ENCODE assay signal across 11 cellular contexts in the genomic region with DNA sequence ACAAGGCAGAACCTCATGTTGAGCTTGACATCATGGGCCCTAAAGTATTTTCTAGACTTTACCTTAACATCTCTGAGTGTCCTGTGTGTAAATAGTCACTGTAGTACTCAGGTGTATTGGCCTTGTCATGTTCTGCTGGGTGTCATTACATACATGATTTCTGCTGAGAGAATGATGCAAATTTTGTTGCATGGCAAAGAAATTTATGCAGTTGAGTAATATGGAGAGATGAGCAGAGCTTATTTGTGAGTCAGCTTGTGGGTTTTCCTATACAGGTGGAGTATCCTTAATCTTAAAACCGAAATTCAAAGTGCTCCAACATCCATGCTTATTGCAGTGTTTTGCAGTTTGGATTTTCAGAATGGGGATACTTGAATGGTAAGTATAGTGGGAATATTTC. TPM values are rescaled to one million over a fixed set of nuclear protein-coding genes. Genes with fewer than 3 reads are reported as not detected.
DNase-seq lines count a peak whose midpoint lies in the region; ATAC-seq, FAIRE-seq and TF ChIP-seq lines count a peak whose summit lies in the region.
"Had no signal": no experiment of that assay in that cellular context is flagged by ENCODE, and none has a peak within 500 bp of the region (broad histone marks: within the 10 kb centered on the region; RNA-seq: fewer than 3 reads in every experiment).

No MANE protein-coding gene starts in this region.

- H3K9me3 ChIP-seq in esophagus muscularis mucosa (no peaks in the 10 kb centered on the region), HAP-1 (no peaks in the 10 kb centered on the region)

- H3K27ac ChIP-seq in esophagus muscularis mucosa (replicated peaks in 1 of 4): peak overlapping the region; percentile 56 to 78 (median 62)

- POLR2A ChIA-PET in GM10248 (lab: Yijun Ruan, JAX): no interaction called here

- H3K36me3 ChIP-seq in esophagus muscularis mucosa (no peaks in the 10 kb centered on the region), HAP-1 (replicated peaks) (no peaks in the 10 kb centered on the region)

- peaks cover 22 to 56% (median 51%) of the 10 kb centered on the region in 4 donors for H3K4me1 ChIP-seq in esophagus muscularis mucosa
- peaks cover 14% of the 10 kb centered on the region for H3K4me1 ChIP-seq in HAP-1

- TF ChIP-seq POLR2A in esophagus muscularis mucosa (IDR thresholded peaks at IDR 0.05; ENCODE audit: low read depth): no peak

- H3K4me3 ChIP-seq in esophagus muscularis mucosa (no peak overlapping the region), HAP-1 (no peak overlapping the region)

- TF ChIP-seq EP300 in esophagus muscularis mucosa (IDR thresholded peaks at IDR 0.05): no peak

- WGBS in esophagus muscularis mucosa: 0% methylated on average over 1 of the region's 1 CpG

- peak; percentile 74 for FAIRE-seq in GM19239 (lab: Jason Lieb, UNC)

- CTCF ChIA-PET in GM10248 (lab: Yijun Ruan, JAX): interaction anchor here (0.9 to 2.4 kb wide), 6 partner anchors 9 to 186 kb away, joined by 3 to 8 read pairs (median 4); no protein-coding TSS in a partner anchor

- intact Hi-C loops in esophagus muscularis mucosa (cut with DNase I): no loop called here

- H3K27me3 ChIP-seq in esophagus muscularis mucosa (no peaks in the 10 kb centered on the region), HAP-1 (ENCODE audit: low read depth) (no peaks in the 10 kb centered on the region)

- in situ Hi-C loops in HAP-1 (cut with MboI; ENCODE audit: low sequenced_read_pairs): no loop called here

- DNase-seq in GM10248 (ENCODE audit: extremely low spot score) (peak; percentile 23), GM19239 (ENCODE audit: insufficient read length, low spot score) (no peak), esophagus muscularis mucosa (ENCODE audit: extremely low spot score) (no peak), SIG-M5 treated with dmso at 0.1 percent for 504 hours (lab: John Stamatoyannopoulos, UW; ENCODE audit: unreplicated experiment) (no peak), HAP-1 (ENCODE audit: low spot score in 2 of 2) (no peak), NCI-H2171 (lab: John Stamatoyannopoulos, UW) (no peak), HK-2 (ENCODE audit: unreplicated experiment) (no peak)
- DNase-seq: activated gamma-delta T cell treated with Interleukin-2 at 50 U/mL for 16 hours, GDM1, immature natural killer cell had no signal

- TF ChIP-seq CTCF in GM10248 (IDR thresholded peaks at IDR 0.05; ENCODE audit: control extremely low read depth, extremely low read depth, low read depth, missing control alignments) (no peak), esophagus muscularis mucosa (IDR thresholded peaks at IDR 0.05) (no peak)

- ATAC-seq in HG03378 (IDR thresholded peaks at IDR 0.05; ENCODE audit: unreplicated experiment): peak; percentile 54

RNA-seq across cellular contexts. Expression of gene RGL1, which starts 36.6 kb away (rescaled TPM):
- 10 to 100 TPM; 31.5 to 51.5 (median 37.5) TPM for total RNA-seq in esophagus muscularis mucosa
